In the genomic region with DNA sequence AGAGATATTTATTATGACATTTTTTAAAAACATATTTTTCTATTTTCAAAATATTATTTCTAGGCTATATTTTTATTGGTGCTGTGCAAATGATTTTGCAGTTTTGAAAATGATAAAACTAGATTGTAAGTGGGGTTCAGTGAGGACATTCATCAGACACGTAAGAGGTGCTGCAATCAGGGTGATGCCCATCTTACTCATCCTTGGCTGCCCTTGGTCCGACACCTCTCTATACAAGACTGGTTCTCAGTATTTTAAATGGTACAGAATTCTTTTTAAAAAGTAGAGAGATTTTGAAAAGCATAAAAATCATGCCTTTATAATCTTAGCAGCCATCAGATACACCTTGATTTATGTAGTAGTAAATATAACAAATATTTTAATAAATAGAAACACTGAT, we compare ENCODE assay signal across 21 cellular contexts.
"Had no signal": no experiment of that assay in that cellular context is flagged by ENCODE, and none has a peak within 500 bp of the region (broad histone marks: within the 10 kb centered on the region; RNA-seq: fewer than 3 reads in every experiment).

No MANE protein-coding gene starts in this region.

- H3K36me3 ChIP-seq: colonic mucosa had no signal

- H3K79me2 ChIP-seq: parathyroid adenoma had no signal

- H3K4me1 ChIP-seq: colonic mucosa, gastroesophageal sphincter, left ventricle myocardium inferior, lower lobe of right lung, parathyroid adenoma, psoas muscle, right lobe of liver, tibial artery, upper lobe of left lung, vagina had no signal

- H3K4me3 ChIP-seq: colonic mucosa, gastroesophageal sphincter, left ventricle myocardium inferior, lower lobe of right lung, psoas muscle, right lobe of liver, tibial artery, upper lobe of left lung, vagina had no signal

- H3K9me3 Mint-ChIP-seq: nephron had no signal

- H3K27me3 Mint-ChIP-seq: stimulated activated memory B cell treated with anti-CD40 and anti-IgM and Interleukin-4, amounts not matched to agents 10 μg/mL and 1 μg/mL and 100 μg/mL, for 72 hours; stimulated activated naive CD8-positive, alpha-beta T cell treated with anti-CD3 and anti-CD28 coated beads, Interleukin-15, Interleukin-2, amounts not matched to agents 100 ng/mL and 50 ng/mL, for 24 hours had no signal

- ATAC-seq: gastroesophageal sphincter; lower lobe of right lung; psoas muscle; right lobe of liver; stimulated activated memory B cell treated with anti-CD40 and anti-IgM and Interleukin-4, amounts not matched to agents 10 μg/mL and 1 μg/mL and 100 μg/mL, for 72 hours had no signal

- H3K9ac ChIP-seq: parathyroid adenoma had no signal

- H3K27me3 ChIP-seq: colonic mucosa, gastroesophageal sphincter, right lobe of liver, tibial artery, upper lobe of left lung, vagina had no signal

- H3K4me3 Mint-ChIP-seq: nephron; stimulated activated memory B cell treated with anti-CD40 and anti-IgM and Interleukin-4, amounts not matched to agents 10 μg/mL and 1 μg/mL and 100 μg/mL, for 72 hours; stimulated activated naive CD8-positive, alpha-beta T cell treated with anti-CD3 and anti-CD28 coated beads, Interleukin-15, Interleukin-2, amounts not matched to agents 100 ng/mL and 50 ng/mL, for 24 hours had no signal

- DNase-seq: colonic mucosa; dermis blood vessel endothelial cell; erythroblast; glutamatergic neuron; left ventricle myocardium inferior; lower lobe of right lung; mesenchymal stem cell; midbrain; occipital lobe; psoas muscle; retina; right lobe of liver; stimulated activated CD4-positive, alpha-beta T cell treated with anti-CD3 and anti-CD28 coated beads, Interleukin-4, amount 100 ng/mL, for 1 hour; tibial artery; upper lobe of left lung had no signal

- H3K9me3 ChIP-seq: colonic mucosa, gastroesophageal sphincter, left ventricle myocardium inferior, lower lobe of right lung, psoas muscle, right lobe of liver, tibial artery, upper lobe of left lung, vagina had no signal

- H3K27ac ChIP-seq: colonic mucosa, gastroesophageal sphincter, left ventricle myocardium inferior, lower lobe of right lung, parathyroid adenoma, psoas muscle, right lobe of liver, tibial artery, upper lobe of left lung, vagina had no signal

- H2AFZ ChIP-seq: parathyroid adenoma had no signal

- H3K27ac Mint-ChIP-seq: nephron; stimulated activated memory B cell treated with anti-CD40 and anti-IgM and Interleukin-4, amounts not matched to agents 10 μg/mL and 1 μg/mL and 100 μg/mL, for 72 hours; stimulated activated naive CD8-positive, alpha-beta T cell treated with anti-CD3 and anti-CD28 coated beads, Interleukin-15, Interleukin-2, amounts not matched to agents 100 ng/mL and 50 ng/mL, for 24 hours had no signal

- H3K4me1 Mint-ChIP-seq: nephron had no signal
